ENCODE assay signal across 30 cellular contexts in the genomic region with DNA sequence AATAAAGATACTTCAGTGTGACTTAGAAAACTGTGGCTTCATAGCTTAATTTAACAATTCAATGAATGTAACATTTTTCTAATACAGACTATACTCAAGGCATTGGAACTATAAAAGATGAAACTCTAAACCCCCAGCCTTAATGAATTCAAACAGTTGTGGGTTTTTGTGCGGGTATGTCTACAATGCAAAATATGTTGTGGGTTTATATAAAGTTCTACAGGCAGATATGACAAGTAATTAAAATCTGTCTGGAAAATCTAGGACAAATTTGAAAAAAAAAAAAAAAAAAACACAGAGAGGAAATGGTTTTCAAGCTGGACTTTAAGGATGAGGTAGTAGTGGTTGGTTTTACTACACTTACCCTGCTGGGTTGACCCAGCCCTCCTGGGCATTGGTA.
"Had no signal": no experiment of that assay in that cellular context is flagged by ENCODE, and none has a peak within 500 bp of the region (broad histone marks: within the 10 kb centered on the region; RNA-seq: fewer than 3 reads in every experiment).

No MANE protein-coding gene starts in this region.

- H3K27ac Mint-ChIP-seq: activated naive CD8-positive, alpha-beta T cell; naive B cell; nephron progenitor cell; T-helper 1 cell treated with Interleukin-12 subunit alpha and Interleukin-12 subunit beta and Interleukin-4 antibody, amounts not matched to agents 30 μg/mL and 1 μg/mL, for 36 hours had no signal

- H3K36me3 Mint-ChIP-seq: activated naive CD8-positive, alpha-beta T cell had no signal

- H3K4me1 Mint-ChIP-seq: naive B cell had no signal

- H3K9me3 ChIP-seq: adrenal gland, body of pancreas, colonic mucosa, right atrium auricular region, testis, transverse colon had no signal

- H3K4me1 ChIP-seq: adrenal gland, body of pancreas, colonic mucosa, left ventricle myocardium inferior, parathyroid adenoma, right atrium auricular region, testis, transverse colon had no signal

- H3K27ac ChIP-seq: adrenal gland, body of pancreas, cardiac muscle cell, colonic mucosa, epithelial cell of prostate, esophagus squamous epithelium, left ventricle myocardium inferior, parathyroid adenoma, right atrium auricular region, testis, transverse colon, VCaP had no signal

- H3K4me3 ChIP-seq: adrenal gland, body of pancreas, cardiac muscle cell, colonic mucosa, esophagus squamous epithelium, left ventricle myocardium inferior, lung, mucosa of descending colon, right atrium auricular region, testis, transverse colon had no signal

- H3K4me3 Mint-ChIP-seq: activated naive CD8-positive, alpha-beta T cell; naive B cell; nephron progenitor cell; T-helper 1 cell treated with Interleukin-12 subunit alpha and Interleukin-12 subunit beta and Interleukin-4 antibody, amounts not matched to agents 30 μg/mL and 1 μg/mL, for 36 hours had no signal

- H3K27me3 ChIP-seq: adrenal gland, body of pancreas, cardiac muscle cell, colonic mucosa, esophagus squamous epithelium, right atrium auricular region, testis, transverse colon had no signal

- ATAC-seq: body of pancreas, mucosa of descending colon had no signal

- H3K36me3 ChIP-seq: adrenal gland, cardiac muscle cell, colonic mucosa, esophagus squamous epithelium, left ventricle myocardium inferior, right atrium auricular region, transverse colon had no signal

- DNase-seq: activated CD4-positive, alpha-beta T cell treated with anti-CD3 and anti-CD28 coated beads for 4 hours; activated CD4-positive, alpha-beta T cell treated with anti-CD3 and anti-CD28 coated beads, Interleukin-2, amount 50 U/mL, for 4 hours; activated effector memory CD4-positive, alpha-beta T cell treated with Interleukin-2 at 50 U/mL for 16 hours; activated naive CD4-positive, alpha-beta T cell treated with Interleukin-2 at 50 U/mL for 16 hours; activated T-cell treated with anti-CD3 and anti-CD28 coated beads for 4 hours; adrenal gland; body of pancreas; cerebellar nuclear complex; colonic mucosa; effector CD8-positive, alpha-beta T cell; esophagus squamous epithelium; foreskin melanocyte; islet precursor cell; left ventricle myocardium inferior; mucosa of descending colon; naive B cell; nephron progenitor cell; stimulated activated CD4-positive, alpha-beta T cell treated with anti-CD3 and anti-CD28 coated beads, Interleukin-15, amount 100 ng/mL, for 24 hours; stimulated activated naive CD4-positive, alpha-beta T cell treated with Interleukin-2 at 50 U/mL for 16 hours; T-helper 9 cell; testis; transverse colon had no signal
